1 cellular context compared by ENCODE assay signal in genomic region chr10:110003524-110003885, GRCh38.
TF ChIP-seq lines count a peak whose summit lies in the region.

No MANE protein-coding gene starts in this region.

TF ChIP-seq in HEK293, 187 proteins besides CTCF, POLR2A, EP300 and RAD21 (continued from another document):
- TF ChIP-seq, protein P1, sequence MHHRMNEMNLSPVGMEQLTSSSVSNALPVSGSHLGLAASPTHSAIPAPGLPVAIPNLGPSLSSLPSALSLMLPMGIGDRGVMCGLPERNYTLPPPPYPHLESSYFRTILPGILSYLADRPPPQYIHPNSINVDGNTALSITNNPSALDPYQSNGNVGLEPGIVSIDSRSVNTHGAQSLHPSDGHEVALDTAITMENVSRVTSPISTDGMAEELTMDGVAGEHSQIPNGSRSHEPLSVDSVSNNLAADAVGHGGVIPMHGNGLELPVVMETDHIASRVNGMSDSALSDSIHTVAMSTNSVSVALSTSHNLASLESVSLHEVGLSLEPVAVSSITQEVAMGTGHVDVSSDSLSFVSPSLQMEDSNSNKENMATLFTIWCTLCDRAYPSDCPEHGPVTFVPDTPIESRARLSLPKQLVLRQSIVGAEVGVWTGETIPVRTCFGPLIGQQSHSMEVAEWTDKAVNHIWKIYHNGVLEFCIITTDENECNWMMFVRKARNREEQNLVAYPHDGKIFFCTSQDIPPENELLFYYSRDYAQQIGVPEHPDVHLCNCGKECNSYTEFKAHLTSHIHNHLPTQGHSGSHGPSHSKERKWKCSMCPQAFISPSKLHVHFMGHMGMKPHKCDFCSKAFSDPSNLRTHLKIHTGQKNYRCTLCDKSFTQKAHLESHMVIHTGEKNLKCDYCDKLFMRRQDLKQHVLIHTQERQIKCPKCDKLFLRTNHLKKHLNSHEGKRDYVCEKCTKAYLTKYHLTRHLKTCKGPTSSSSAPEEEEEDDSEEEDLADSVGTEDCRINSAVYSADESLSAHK (tag by site-specific recombination; IDR thresholded peaks at IDR 0.05), result no peak
TF ChIP-seq in HEK293: peak in this region for 4.
